In genomic region chr11:17740649-17741235, GRCh38 we compare ENCODE assay signal across 26 cellular contexts. TPM values are rescaled to one million over a fixed set of nuclear protein-coding genes. Genes with fewer than 3 reads are reported as not detected.
A peak's percentile ranks its signal among the peaks of the same experiment; 100 is the strongest.
DNase-seq lines count a peak whose midpoint lies in the region; ATAC-seq and TF ChIP-seq lines count a peak whose summit lies in the region.
"Had no signal": no experiment of that assay in that cellular context is flagged by ENCODE, and none has a peak within 500 bp of the region (broad histone marks: within the 10 kb centered on the region; RNA-seq: fewer than 3 reads in every experiment).

No MANE protein-coding gene starts in this region.

- H2AFZ ChIP-seq in H9 (ENCODE audit: low read length) = no peak overlapping the region
- H2AFZ ChIP-seq: GM23338, PC-9 had no signal

- no peak overlapping the region for H3K27ac Mint-ChIP-seq in glutamatergic neuron (ENCODE audit: unreplicated experiment)
- H3K27ac Mint-ChIP-seq in neural crest cell (ENCODE audit: unreplicated experiment) = no peak overlapping the region
- H3K27ac Mint-ChIP-seq in H9 = peak overlapping the region in 1 of 3 experiments; percentile 70; a peak in 2 of 7 replicates
- H3K27ac Mint-ChIP-seq: CD4-positive, CD25-positive, alpha-beta regulatory T cell; GM23338 had no signal

- H3K4me2 ChIP-seq in H9 (ENCODE audit: insufficient read depth, insufficient read length, low read length) = no peak overlapping the region
- H3K4me2 ChIP-seq: BLaER1, GM23338, PC-9 had no signal

- peaks cover 13% of the 10 kb centered on the region for H3K4me1 Mint-ChIP-seq in glutamatergic neuron (ENCODE audit: low read depth, unreplicated experiment)
- peaks cover 29% of the 10 kb centered on the region for H3K4me1 Mint-ChIP-seq in neural crest cell
- peaks cover 0 to 15% of the 10 kb centered on the region in 2 experiments; a peak in 3 of 4 replicates for H3K4me1 Mint-ChIP-seq in H9

- H3K4me1 ChIP-seq in left ventricle myocardium inferior (peaks cover 8% of the 10 kb centered on the region), spleen (peaks cover 0 to 8% (median under 1%) of the 10 kb centered on the region in 6 donors), H9 (ENCODE audit: insufficient read depth, low read length) (no peaks in the 10 kb centered on the region)
- H3K4me1 ChIP-seq: SJSA1 had no signal

- no peak overlapping the region for H2AK5ac ChIP-seq in H9 (ENCODE audit: insufficient read length, low read length)

- H2BK20ac ChIP-seq in H9 (ENCODE audit: low read depth, low read length, poor library complexity, severe bottlenecking) = no peak overlapping the region

- H2BK5ac ChIP-seq in H9 (ENCODE audit: insufficient read length, low read length) = no peak overlapping the region

- H3K27me3 Mint-ChIP-seq in glutamatergic neuron (ENCODE audit: unreplicated experiment) = peaks cover 11% of the 10 kb centered on the region
- H3K27me3 Mint-ChIP-seq in neural crest cell (ENCODE audit: low read depth) = peaks cover 5% of the 10 kb centered on the region
- peaks cover 17% of the 10 kb centered on the region for H3K27me3 Mint-ChIP-seq in H9 (ENCODE audit: low read depth)

- H4K8ac ChIP-seq in H9 (replicated peaks; ENCODE audit: insufficient read length, low read depth, low read length) = no peak overlapping the region

- WGBS in spleen, 5 donors = 64 to 78% (median 74%) methylated on average over 7 of the region's 7 CpGs
- WGBS in H9 (ENCODE audit: extremely low coverage, insufficient read length, low lambda C conversion rate) = no CpG with 5 or more reads among the region's 7 CpGs

- H3K23me2 ChIP-seq in H9 (ENCODE audit: insufficient read length, low read depth, low read length, poor library complexity, severe bottlenecking) = no peaks in the 10 kb centered on the region

- H3K4me3 Mint-ChIP-seq in glutamatergic neuron (ENCODE audit: unreplicated experiment) (no peak overlapping the region), neural crest cell (peak overlapping the region; percentile 28), H9 (no peak overlapping the region)
- H3K4me3 Mint-ChIP-seq: CD4-positive, CD25-positive, alpha-beta regulatory T cell; GM23338 had no signal

- intact Hi-C loops in Right ventricle myocardium inferior (cut with DNase I) = no loop called here
- intact Hi-C loops in left ventricle myocardium inferior (cut with micrococcal nuclease) = no loop called here
- intact Hi-C loops in spleen (cut with DNase I; ENCODE audit: low total_unique reads) = no loop called here

- H3K56ac ChIP-seq in H9 (ENCODE audit: insufficient read length, low read depth, low read length) = no peak overlapping the region

- no peaks in the 10 kb centered on the region for H3K9me3 ChIP-seq in left ventricle myocardium inferior (replicated peaks)
- peaks cover 0 to 5% (median 0%) of the 10 kb centered on the region in 8 donors for H3K9me3 ChIP-seq in spleen
- no peaks in the 10 kb centered on the region for H3K9me3 ChIP-seq in H9 (ENCODE audit: control insufficient read depth, low read depth, low read length)
- H3K9me3 ChIP-seq: BLaER1 had no signal

- H3K14ac ChIP-seq in H9 (ENCODE audit: insufficient read depth, low read length) = no peak overlapping the region; the same call in 1 of the 2 replicates

- H4K20me1 ChIP-seq in H9 (ENCODE audit: control insufficient read depth, insufficient read depth, insufficient read length) = no peaks in the 10 kb centered on the region

- no peak overlapping the region for H3K9ac ChIP-seq in H9 (ENCODE audit: extremely low read depth, insufficient read length, low read length)
- H3K9ac ChIP-seq: BLaER1 had no signal

- H3K36me3 ChIP-seq in left ventricle myocardium inferior (no peaks in the 10 kb centered on the region), spleen (no peaks in the 10 kb centered on the region)
- H3K36me3 ChIP-seq: BLaER1, SJSA1 had no signal

- H3K27ac ChIP-seq in left ventricle myocardium inferior (replicated peaks) (no peak overlapping the region), spleen (no peak overlapping the region), H9 (ENCODE audit: insufficient read length, low read depth, low read length) (no peak overlapping the region)
- H3K27ac ChIP-seq: BLaER1, PC-9, SJSA1 had no signal

- H4K5ac ChIP-seq in H9 (ENCODE audit: insufficient read length, low read depth, low read length) = no peak overlapping the region

- no peaks in the 10 kb centered on the region for H3K79me2 ChIP-seq in H9 (ENCODE audit: insufficient read depth, low read length)

- no peak for ATAC-seq in Right ventricle myocardium inferior
- no peak for ATAC-seq in HG02981 (IDR thresholded peaks at IDR 0.05; ENCODE audit: unreplicated experiment)
- no peak for ATAC-seq in HG02840 (IDR thresholded peaks at IDR 0.05; ENCODE audit: low FRiP score, unreplicated experiment)
- ATAC-seq: GM23338 had no signal

- H3K79me1 ChIP-seq in H9 (ENCODE audit: insufficient read depth, low read depth, low read length, poor library complexity, severe bottlenecking) = no peaks in the 10 kb centered on the region

- TF ChIP-seq CTCF in left ventricle myocardium inferior (IDR thresholded peaks at IDR 0.05; ENCODE audit: borderline replicate concordance) (no peak), glutamatergic neuron (IDR thresholded peaks at IDR 0.05; ENCODE audit: partially characterized antibody, unreplicated experiment) (no peak), neural crest cell (conservative IDR thresholded peaks at IDR 0.05) (no peak), spleen (IDR thresholded peaks at IDR 0.05 in 8 of 11, conservative IDR thresholded peaks at IDR 0.05 in 3 of 11) (no peak), H9 (conservative IDR thresholded peaks at IDR 0.05) (no peak)

- H3K4ac ChIP-seq in H9 (ENCODE audit: low read depth, low read length) = no peak overlapping the region

- DNase-seq in Right ventricle myocardium inferior (ENCODE audit: missing footprints) (peak; percentile 56), left ventricle myocardium inferior (no peak), glutamatergic neuron (peak; percentile 19), neural crest cell (ENCODE audit: low read depth, low spot score) (no peak), spleen (peak; percentile 64), H9 (no peak)
- DNase-seq: CD4-positive, CD25-positive, alpha-beta regulatory T cell; DMS153; DND-41; HCEC 1CT; NCI-H1048; NCI-H1417; NCI-H1694; NCI-H2029 treated with DMSO at 0.1 percent for 48 hours; NCI-H2227 treated with DMSO at 0.1 percent for 48 hours; NCI-H526 treated with DMSO at 0.1 percent for 48 hours; PC-9 had no signal

- H3K27me3 ChIP-seq in left ventricle myocardium inferior (ENCODE audit: low read depth) = peaks cover 70% of the 10 kb centered on the region
- peaks cover 2 to 73% (median 36%) of the 10 kb centered on the region in 7 donors for H3K27me3 ChIP-seq in spleen (replicated peaks in 1 of 7)
- H3K27me3 ChIP-seq in H9 (ENCODE audit: insufficient read depth, low read length) = peaks cover 22% of the 10 kb centered on the region
- H3K27me3 ChIP-seq: BLaER1 had no signal

- TF ChIP-seq POLR2A in spleen (IDR thresholded peaks at IDR 0.05) = no peak

- H3K18ac ChIP-seq in H9 (ENCODE audit: insufficient read length, low read depth, low read length) = no peak overlapping the region

- no peak overlapping the region for H2BK120ac ChIP-seq in H9 (ENCODE audit: low read depth, low read length, poor library complexity, severe bottlenecking)

- H4K91ac ChIP-seq in H9 (ENCODE audit: insufficient read length, low read depth, low read length) = no peak overlapping the region

- no peak overlapping the region for H3K23ac ChIP-seq in H9 (ENCODE audit: insufficient read length, low read depth, low read length)

- no peak overlapping the region for H3K4me3 ChIP-seq in left ventricle myocardium inferior
- H3K4me3 ChIP-seq in spleen = no peak overlapping the region
- H3K4me3 ChIP-seq: BLaER1, GM23338, PC-9, SJSA1 had no signal

- H3K9me3 Mint-ChIP-seq in glutamatergic neuron (ENCODE audit: unreplicated experiment) (peaks cover 5% of the 10 kb centered on the region), neural crest cell (no peaks in the 10 kb centered on the region), H9 (peaks cover 2 to 7% of the 10 kb centered on the region in 2 experiments; a peak in 4 of 5 replicates)

- H3K36me3 Mint-ChIP-seq in glutamatergic neuron (ENCODE audit: unreplicated experiment) = peaks cover 4% of the 10 kb centered on the region
- H3K36me3 Mint-ChIP-seq in neural crest cell (ENCODE audit: low read depth) = no peaks in the 10 kb centered on the region
- peaks cover 0 to 2% (median 0%) of the 10 kb centered on the region in 3 experiments; a peak in 1 of 7 replicates for H3K36me3 Mint-ChIP-seq in H9 (ENCODE audit: insufficient read depth in 1 of 3, low read depth in 3 of 3)

- H3T11ph ChIP-seq in H9 (ENCODE audit: low read length) = no peak overlapping the region

- no peak overlapping the region for H2BK15ac ChIP-seq in H9 (ENCODE audit: low read depth, low read length)

- H2BK12ac ChIP-seq in H9 (ENCODE audit: insufficient read length, low read depth, low read length) = no peak overlapping the region

RNA-seq across cellular contexts. Expression of gene KCNC1, which starts 6.2 kb away (rescaled TPM):
- total RNA-seq in Right ventricle myocardium inferior (not detected), left ventricle myocardium inferior (not detected), glutamatergic neuron (ENCODE audit: unreplicated experiment) (12.6 TPM), neural crest cell (10.2 and 10.9 TPM in 2 replicates), spleen (not detected), H9 (2021) (0.04 TPM in 1 of 2 replicates, not detected in the other)
- polyA plus RNA-seq in spleen = not detected
- total RNA-seq: CD4-positive, CD25-positive, alpha-beta regulatory T cell; GM23338; NCI-H460; PC-9; Right ventricle myocardium superior; RPMI7951; SJSA1 had no signal
- polyA plus RNA-seq: AG04450 had no signal

RNA-seq across cellular contexts. Expression of gene MYOD1, which starts 21.4 kb away (rescaled TPM):
- total RNA-seq in Right ventricle myocardium inferior (0.27 TPM), left ventricle myocardium inferior (not detected), glutamatergic neuron (ENCODE audit: unreplicated experiment) (not detected), neural crest cell (not detected in 2 replicates), spleen (not detected), H9 (2021) (not detected in 2 replicates)
- under 1 TPM in 1 of 3 donors, not detected in 2; 0.04 TPM for polyA plus RNA-seq in spleen
- total RNA-seq: CD4-positive, CD25-positive, alpha-beta regulatory T cell; GM23338; PC-9; Right ventricle myocardium superior; SJSA1 had no signal
- polyA plus RNA-seq: AG04450; CD4-positive, CD25-positive, alpha-beta regulatory T cell; GM23338 had no signal

Comparison
In these comparisons a context has a peak if more than half of its experiments do, and no peak if none do; other contexts are left out.
1. DNase-seq: peak in Right ventricle myocardium inferior (single experiment), glutamatergic neuron (single experiment) and spleen (single experiment); none in left ventricle myocardium inferior (single experiment), neural crest cell (single experiment) and H9 (single experiment).
2. RNA of gene KCNC1, which starts 6.2 kb away (total RNA-seq): 12.6 TPM in glutamatergic neuron (single experiment) and 10.2 to 10.9 TPM in neural crest cell; 0.04 TPM in H9, not detected in Right ventricle myocardium inferior (single experiment), not detected in left ventricle myocardium inferior (single experiment) and not detected in spleen; every median in the first group is over 10 times any median in the second.